Comparison of ENCODE assay signal across 35 cellular contexts in genomic region chr9:133913571-133914369, GRCh38.
DNase-seq lines count a peak whose midpoint lies in the region; ATAC-seq, FAIRE-seq and TF ChIP-seq lines count a peak whose summit lies in the region.
"Had no signal": no experiment of that assay in that cellular context is flagged by ENCODE, and none has a peak within 500 bp of the region (broad histone marks: within the 10 kb centered on the region; RNA-seq: fewer than 3 reads in every experiment).

No MANE protein-coding gene starts in this region.

- POLR2A ChIA-PET in HepG2 (lab: Yijun Ruan, JAX): interaction anchor here (2.0 kb wide), 1 partner anchor 21 kb away, joined by 42 read pairs; no protein-coding TSS in a partner anchor

- H2AFZ ChIP-seq in HepG2 (ENCODE audit: low read length): no peak overlapping the region
- no peak overlapping the region for H2AFZ ChIP-seq in neural progenitor cell (replicated peaks)

- CTCF ChIA-PET in HepG2 (lab: Yijun Ruan, JAX; ENCODE audit: low intra/inter-chr PET ratio, low total read pairs): no interaction called here

- DNase-seq in HepG2 (ENCODE audit: low spot score) (no peak), right lobe of liver (no peak), glutamatergic neuron (no peak), neural progenitor cell (ENCODE audit: low spot score) (no peak), testis (no peak), osteocyte (ENCODE audit: extremely low spot score, unreplicated experiment) (no peak)
- DNase-seq: 8988T; activated CD8-positive, alpha-beta T cell treated with anti-CD3 and anti-CD28 coated beads, Interleukin-2, amount 10 ng/mL, durations not matched to agents 7 days and 5 days; activated naive CD4-positive, alpha-beta T cell treated with anti-CD3 and anti-CD28 coated beads for 36 hours; Calu3; CD4-positive, CD25-positive, alpha-beta regulatory T cell; cerebellar nuclear complex; DMS79 treated with DMSO at 0.1 percent for 48 hours; esophagus squamous epithelium; foreskin keratinocyte; GDM1; GOT3; heart left ventricle; Karpas-422; mucosa of descending colon; NCI-H2081 treated with DMSO at 0.1 percent for 48 hours; NCI-H226; NCI-H526 treated with DMSO at 0.1 percent for 48 hours; PC-3; stimulated activated CD4-positive, alpha-beta T cell treated with anti-CD3 and anti-CD28 coated beads, Interleukin-12 subunit alpha, Interleukin-12 subunit beta, amount 100 ng/mL, for 4 hours; stimulated activated CD4-positive, alpha-beta T cell treated with anti-CD3 and anti-CD28 coated beads, Interleukin-2, amount 100 ng/mL, for 48 hours; stomach; transverse colon had no signal

- H3K4me3 ChIP-seq in HepG2 (replicated peaks in 1 of 3; ENCODE audit: insufficient read depth in 1 of 3, low read depth in 2 of 3, low read length in 3 of 3) (no peak overlapping the region), right lobe of liver (no peak overlapping the region), neural progenitor cell (no peak overlapping the region), testis (no peak overlapping the region)
- H3K4me3 ChIP-seq: body of pancreas, esophagus squamous epithelium, heart left ventricle, mucosa of descending colon, prostate gland, stomach, transverse colon had no signal

- ATAC-seq in HepG2: peak; percentile 7; the same call in 2 of the 3 replicates
- ATAC-seq in right lobe of liver: no peak
- ATAC-seq in HG03442 (IDR thresholded peaks at IDR 0.05; ENCODE audit: unreplicated experiment): no peak
- no peak for ATAC-seq in GM18505 (IDR thresholded peaks at IDR 0.05; ENCODE audit: unreplicated experiment)
- ATAC-seq: activated CD8-positive, alpha-beta T cell treated with anti-CD3 and anti-CD28 coated beads, Interleukin-2, amount 10 ng/mL, durations not matched to agents 7 days and 5 days; foreskin keratinocyte; heart left ventricle; PC-3; Right ventricle myocardium inferior; sciatic nerve had no signal

- H3K27me3 ChIP-seq in HepG2 (ENCODE audit: control insufficient read depth in 1 of 2, insufficient read depth in 2 of 2, low read length in 2 of 2): no peaks in the 10 kb centered on the region
- no peaks in the 10 kb centered on the region for H3K27me3 ChIP-seq in right lobe of liver
- no peaks in the 10 kb centered on the region for H3K27me3 ChIP-seq in neural progenitor cell
- no peaks in the 10 kb centered on the region for H3K27me3 ChIP-seq in testis
- H3K27me3 ChIP-seq: body of pancreas, esophagus squamous epithelium, foreskin keratinocyte, heart left ventricle, stomach, transverse colon had no signal

- TF ChIP-seq EP300 in HepG2 (IDR thresholded peaks at IDR 0.05; ENCODE audit: low read depth in 2 of 2, low read length in 2 of 2) (no peak), HepG2 (CRISPR knock-in tag; IDR thresholded peaks at IDR 0.05; ENCODE audit: borderline replicate concordance) (no peak)

- BruUV-seq in HepG2 (replicated peaks; lab: Mats Ljungman, UMichigan): no TSS peak

- H3K27ac ChIP-seq in HepG2 (ENCODE audit: extremely low read length, insufficient read depth, low read length): peak overlapping the region; percentile 54
- H3K27ac ChIP-seq in right lobe of liver: peak overlapping the region in 1 of 3 donors; percentile 24
- peak overlapping the region; percentile 53 for H3K27ac ChIP-seq in neural progenitor cell
- no peak overlapping the region for H3K27ac ChIP-seq in testis
- H3K27ac ChIP-seq: esophagus squamous epithelium, foreskin keratinocyte, heart left ventricle, prostate gland, stomach, transverse colon had no signal

- peaks cover 36% of the 10 kb centered on the region for H3K27me3 Mint-ChIP-seq in glutamatergic neuron (ENCODE audit: unreplicated experiment)
- peaks cover 8% of the 10 kb centered on the region for H3K27me3 Mint-ChIP-seq in neural progenitor cell (ENCODE audit: insufficient read depth, low read depth)
- H3K27me3 Mint-ChIP-seq in osteocyte (ENCODE audit: unreplicated experiment): no peaks in the 10 kb centered on the region
- H3K27me3 Mint-ChIP-seq: CD4-positive, CD25-positive, alpha-beta regulatory T cell had no signal

- in situ Hi-C loops in HepG2 (cut with HindIII; ENCODE audit: extremely low pct_ligation_motif_present, low pct_unique_long_range_greater_than_20kb): no loop called here

- intact Hi-C loops in HepG2 (cut with micrococcal nuclease; ENCODE audit: unreplicated experiment): loop anchor here (2.0 kb wide), 1 partner anchor 21 kb away; no protein-coding TSS in a partner anchor
- intact Hi-C loops in right lobe of liver (cut with DNase I): no loop called here
- intact Hi-C loops in testis (cut with DNase I; ENCODE audit: low total_unique reads): no loop called here

- H3K79me2 ChIP-seq in HepG2 (ENCODE audit: insufficient read depth, low read length): peaks cover 84% of the 10 kb centered on the region
- peaks cover 67% of the 10 kb centered on the region for H3K79me2 ChIP-seq in neural progenitor cell (ENCODE audit: low read depth)

- TF ChIP-seq CTCF in HepG2 (CRISPR knock-in tag; IDR thresholded peaks at IDR 0.05): no peak
- TF ChIP-seq CTCF in right lobe of liver (IDR thresholded peaks at IDR 0.05): no peak
- TF ChIP-seq CTCF in glutamatergic neuron (IDR thresholded peaks at IDR 0.05; ENCODE audit: partially characterized antibody, unreplicated experiment): no peak
- no peak for TF ChIP-seq CTCF in neural progenitor cell (IDR thresholded peaks at IDR 0.05)
- no peak for TF ChIP-seq CTCF in testis (IDR thresholded peaks at IDR 0.05)
- no peak for TF ChIP-seq CTCF in osteocyte (IDR thresholded peaks at IDR 0.05)

- TF ChIP-seq RAD21 in HepG2 (CRISPR knock-in tag; IDR thresholded peaks at IDR 0.05): no peak

- H3K36me3 ChIP-seq in HepG2 (replicated peaks in 1 of 2; ENCODE audit: control insufficient read depth in 1 of 2, insufficient read depth in 2 of 2, low read length in 2 of 2): peaks cover 5 to 9% of the 10 kb centered on the region in 2 experiments; a peak in 2 of 5 replicates
- no peaks in the 10 kb centered on the region for H3K36me3 ChIP-seq in right lobe of liver
- no peaks in the 10 kb centered on the region for H3K36me3 ChIP-seq in neural progenitor cell
- H3K36me3 ChIP-seq in testis (ENCODE audit: low read depth, missing control alignments): no peaks in the 10 kb centered on the region
- H3K36me3 ChIP-seq: esophagus squamous epithelium, heart left ventricle, prostate gland, stomach, transverse colon had no signal

- no peak for FAIRE-seq in HepG2 (lab: Jason Lieb, UNC)
- FAIRE-seq: keratinocyte had no signal

- TF ChIP-seq POLR2A in HepG2 (IDR thresholded peaks at IDR 0.05; ENCODE audit: insufficient read depth in 1 of 2, low read depth in 2 of 2, low read length in 2 of 2) (no peak), right lobe of liver (IDR thresholded peaks at IDR 0.05) (no peak), testis (IDR thresholded peaks at IDR 0.05) (no peak), GM18505 (IDR thresholded peaks at IDR 0.05; ENCODE audit: borderline replicate concordance, extremely low read depth, insufficient read depth, insufficient read length) (no peak)

- H3K4me2 ChIP-seq in HepG2 (ENCODE audit: low read depth, low read length): peak overlapping the region; percentile 37; the same call in 1 of the 2 replicates
- no peak overlapping the region for H3K4me2 ChIP-seq in neural progenitor cell

- H3K4me1 ChIP-seq in HepG2 (ENCODE audit: insufficient read depth, low read length): peaks cover 73% of the 10 kb centered on the region
- H3K4me1 ChIP-seq in right lobe of liver: peaks cover 0 to 28% (median 14%) of the 10 kb centered on the region in 4 donors
- H3K4me1 ChIP-seq in neural progenitor cell: peaks cover 43% of the 10 kb centered on the region
- no peaks in the 10 kb centered on the region for H3K4me1 ChIP-seq in testis
- H3K4me1 ChIP-seq: prostate gland had no signal

- H3K9ac ChIP-seq in HepG2 (ENCODE audit: insufficient read depth, low read depth, low read length) (no peak overlapping the region), neural progenitor cell (no peak overlapping the region)

- H3F3A ChIP-seq in neural progenitor cell (ENCODE audit: low read depth): peaks cover 32% of the 10 kb centered on the region

- H4K20me1 ChIP-seq in HepG2 (ENCODE audit: insufficient read depth, low read length): 0 out of 2 replicates have a peak, but pooled peaks cover 2% of the 10 kb centered on the region
- peaks cover 30% of the 10 kb centered on the region for H4K20me1 ChIP-seq in neural progenitor cell (ENCODE audit: low read depth)

- H3K4me3 Mint-ChIP-seq in glutamatergic neuron (ENCODE audit: unreplicated experiment) (peak overlapping the region; percentile 36), neural progenitor cell (no peak overlapping the region), osteocyte (ENCODE audit: unreplicated experiment) (no peak overlapping the region)
- H3K4me3 Mint-ChIP-seq: activated CD8-positive, alpha-beta T cell treated with anti-CD3 and anti-CD28 coated beads, Interleukin-2, amount 10 ng/mL, durations not matched to agents 7 days and 5 days; activated naive CD4-positive, alpha-beta T cell treated with anti-CD3 and anti-CD28 coated beads for 36 hours; CD4-positive, CD25-positive, alpha-beta regulatory T cell had no signal

- H3K9me3 Mint-ChIP-seq in glutamatergic neuron (ENCODE audit: unreplicated experiment): peaks cover 45% of the 10 kb centered on the region
- H3K9me3 Mint-ChIP-seq in neural progenitor cell: no peaks in the 10 kb centered on the region
- H3K9me3 Mint-ChIP-seq in osteocyte (ENCODE audit: unreplicated experiment): no peaks in the 10 kb centered on the region
- H3K9me3 Mint-ChIP-seq: activated naive CD4-positive, alpha-beta T cell treated with anti-CD3 and anti-CD28 coated beads for 36 hours; CD4-positive, CD25-positive, alpha-beta regulatory T cell had no signal

- H3K36me3 Mint-ChIP-seq in glutamatergic neuron (ENCODE audit: unreplicated experiment) (no peaks in the 10 kb centered on the region), neural progenitor cell (no peaks in the 10 kb centered on the region), osteocyte (ENCODE audit: unreplicated experiment) (no peaks in the 10 kb centered on the region)
- H3K36me3 Mint-ChIP-seq: CD4-positive, CD25-positive, alpha-beta regulatory T cell had no signal

- H3K9me3 ChIP-seq in HepG2 (ENCODE audit: low read length) (no peaks in the 10 kb centered on the region), right lobe of liver (no peaks in the 10 kb centered on the region), neural progenitor cell (ENCODE audit: low read depth) (no peaks in the 10 kb centered on the region), testis (no peaks in the 10 kb centered on the region)
- H3K9me3 ChIP-seq: body of pancreas, esophagus squamous epithelium, heart left ventricle, mucosa of descending colon, prostate gland, stomach, transverse colon had no signal

- H3K27ac Mint-ChIP-seq in glutamatergic neuron (ENCODE audit: unreplicated experiment) (peak overlapping the region; percentile 78), neural progenitor cell (peak overlapping the region; percentile 93), osteocyte (ENCODE audit: unreplicated experiment) (no peak overlapping the region)
- H3K27ac Mint-ChIP-seq: activated CD8-positive, alpha-beta T cell treated with anti-CD3 and anti-CD28 coated beads, Interleukin-2, amount 10 ng/mL, durations not matched to agents 7 days and 5 days; activated naive CD4-positive, alpha-beta T cell treated with anti-CD3 and anti-CD28 coated beads for 36 hours; CD4-positive, CD25-positive, alpha-beta regulatory T cell had no signal

- H3K4me1 Mint-ChIP-seq in glutamatergic neuron (ENCODE audit: low read depth, unreplicated experiment): peaks cover 74% of the 10 kb centered on the region
- H3K4me1 Mint-ChIP-seq in neural progenitor cell: peaks cover 72% of the 10 kb centered on the region
- peaks cover 29% of the 10 kb centered on the region for H3K4me1 Mint-ChIP-seq in osteocyte (ENCODE audit: unreplicated experiment)
- H3K4me1 Mint-ChIP-seq: CD4-positive, CD25-positive, alpha-beta regulatory T cell had no signal

- 91% methylated on average over 19 of the region's 27 CpGs for WGBS in HepG2 (ENCODE audit: low lambda C conversion rate)
- WGBS in right lobe of liver (ENCODE audit: insufficient coverage, low coverage, low lambda C conversion rate, missing lambda C conversion rate): 56% methylated on average over 9 of the region's 27 CpGs
- WGBS in testis, 2 donors: 74 to 77% methylated on average over 15 to 27 of the region's 27 CpGs

Comparison
In these comparisons a context has a peak if more than half of its experiments do, and no peak if none do; other contexts are left out.
1. H3K27ac ChIP-seq: peak in HepG2 (single experiment) and neural progenitor cell (single experiment); none in testis (0 of 2).